In genomic region chr2:200377774-200378336, GRCh38 we compare ENCODE assay signal across 10 cellular contexts.
DNase-seq lines count a peak whose midpoint lies in the region; ATAC-seq, FAIRE-seq and TF ChIP-seq lines count a peak whose summit lies in the region.
"Had no signal": no experiment of that assay in that cellular context is flagged by ENCODE, and none has a peak within 500 bp of the region (broad histone marks: within the 10 kb centered on the region; RNA-seq: fewer than 3 reads in every experiment).

No MANE protein-coding gene starts in this region.

- peaks cover 3% of the 10 kb centered on the region for H3K36me3 ChIP-seq in CD4-positive, CD25-positive, alpha-beta regulatory T cell (ENCODE audit: control insufficient read depth, insufficient read depth, low read length)
- no peaks in the 10 kb centered on the region for H3K36me3 ChIP-seq in endothelial cell of umbilical vein (ENCODE audit: control insufficient read depth in 2 of 2, extremely low read depth in 1 of 2, insufficient read depth in 2 of 2, low read length in 2 of 2)

- DNase-seq in CD4-positive, CD25-positive, alpha-beta regulatory T cell = peak in 1 of 3 donors; percentile 37
- DNase-seq in M059J (ENCODE audit: low read depth) (peak; percentile 73), endothelial cell of umbilical vein (ENCODE audit: low read depth, low spot score) (no peak), HPDE6-E6E7 (ENCODE audit: extremely low spot score) (no peak), ureter (ENCODE audit: low spot score) (no peak)
- DNase-seq in central memory CD4-positive, alpha-beta T cell = no peak
- DNase-seq in activated CD4-positive, alpha-beta T cell treated with anti-CD3 and anti-CD28 coated beads, Interleukin-2, amount 10 ng/mL, durations not matched to agents 24 days and 14 days = no peak
- DNase-seq: CD8-positive, alpha-beta memory T cell; NCI-H1436 had no signal

- peaks cover 80% of the 10 kb centered on the region for H3K4me1 ChIP-seq in CD4-positive, CD25-positive, alpha-beta regulatory T cell (ENCODE audit: control insufficient read depth, insufficient read depth, low read length, poor library complexity, severe bottlenecking)
- H3K4me1 ChIP-seq in endothelial cell of umbilical vein (ENCODE audit: control insufficient read depth, extremely low read depth, insufficient read depth, low read length) = peaks cover 61% of the 10 kb centered on the region

- no peak overlapping the region for H3K4me2 ChIP-seq in endothelial cell of umbilical vein (ENCODE audit: insufficient read depth, low read length)

- H3K9me1 ChIP-seq in endothelial cell of umbilical vein (replicated peaks; ENCODE audit: control insufficient read depth, extremely low read depth, insufficient read depth, low read length) = no peaks in the 10 kb centered on the region

- ATAC-seq in CD4-positive, CD25-positive, alpha-beta regulatory T cell (ENCODE audit: low read depth in 2 of 2) = no peak

- no peaks in the 10 kb centered on the region for H3K27me3 Mint-ChIP-seq in CD4-positive, CD25-positive, alpha-beta regulatory T cell
- no peaks in the 10 kb centered on the region for H3K27me3 Mint-ChIP-seq in nephron (ENCODE audit: low read depth)
- H3K27me3 Mint-ChIP-seq in activated CD4-positive, alpha-beta T cell treated with anti-CD3 and anti-CD28 coated beads, Interleukin-2, amount 10 ng/mL, durations not matched to agents 24 days and 14 days = no peaks in the 10 kb centered on the region

- no peak for FAIRE-seq in endothelial cell of umbilical vein (lab: Jason Lieb, UNC)

- no peaks in the 10 kb centered on the region for H4K20me1 ChIP-seq in endothelial cell of umbilical vein (replicated peaks; ENCODE audit: control insufficient read depth, extremely low read depth, insufficient read depth, low read length)

- no peaks in the 10 kb centered on the region for H3K27me3 ChIP-seq in CD4-positive, CD25-positive, alpha-beta regulatory T cell (ENCODE audit: control insufficient read depth, insufficient read depth, low read length)
- H3K27me3 ChIP-seq in endothelial cell of umbilical vein (ENCODE audit: control insufficient read depth in 2 of 2, insufficient read depth in 2 of 2, low read length in 2 of 2) = no peaks in the 10 kb centered on the region

- no peaks in the 10 kb centered on the region for H3K9me3 ChIP-seq in CD4-positive, CD25-positive, alpha-beta regulatory T cell (ENCODE audit: control insufficient read depth in 2 of 2, low read length in 2 of 2)
- no peaks in the 10 kb centered on the region for H3K9me3 ChIP-seq in endothelial cell of umbilical vein (replicated peaks; ENCODE audit: control insufficient read depth, insufficient read depth, low read length)

- POLR2A ChIA-PET in endothelial cell of umbilical vein (lab: Charles Lee) = interaction anchor here (1.4 kb wide), 1 partner anchor 31 kb away, joined by 3 read pairs; no protein-coding TSS in a partner anchor

- H3K27ac ChIP-seq in CD4-positive, CD25-positive, alpha-beta regulatory T cell (ENCODE audit: insufficient read depth, low read length, poor library complexity, severe bottlenecking) = peak overlapping the region; percentile 44
- H3K27ac ChIP-seq in endothelial cell of umbilical vein (ENCODE audit: insufficient read depth, low read depth, low read length) = peak overlapping the region; percentile 69

- peak overlapping the region in 2 of 4 donors; percentile 42 to 85 for H3K4me3 Mint-ChIP-seq in CD4-positive, CD25-positive, alpha-beta regulatory T cell
- H3K4me3 Mint-ChIP-seq in nephron = no peak overlapping the region
- H3K4me3 Mint-ChIP-seq in activated CD4-positive, alpha-beta T cell treated with anti-CD3 and anti-CD28 coated beads, Interleukin-2, amount 10 ng/mL, durations not matched to agents 24 days and 14 days = no peak overlapping the region
- H3K4me3 Mint-ChIP-seq: CD8-positive, alpha-beta memory T cell had no signal

- no peaks in the 10 kb centered on the region for H3K9me3 Mint-ChIP-seq in CD4-positive, CD25-positive, alpha-beta regulatory T cell
- no peaks in the 10 kb centered on the region for H3K9me3 Mint-ChIP-seq in nephron
- H3K9me3 Mint-ChIP-seq in activated CD4-positive, alpha-beta T cell treated with anti-CD3 and anti-CD28 coated beads, Interleukin-2, amount 10 ng/mL, durations not matched to agents 24 days and 14 days = peaks cover 1% of the 10 kb centered on the region
- H3K9me3 Mint-ChIP-seq: CD8-positive, alpha-beta memory T cell had no signal

- intact Hi-C loops in endothelial cell of umbilical vein (cut with micrococcal nuclease) = loop anchor here (2.0 to 5.0 kb wide), 2 partner anchors 36 to 69 kb away; no protein-coding TSS in a partner anchor
- intact Hi-C loops in activated CD4-positive, alpha-beta T cell treated with anti-CD3 and anti-CD28 coated beads, Interleukin-2, amount 10 ng/mL, durations not matched to agents 24 days and 14 days (cut with micrococcal nuclease) = loop anchor here (10.0 kb wide), 1 partner anchor 393 kb away; no protein-coding TSS in a partner anchor

- H2AFZ ChIP-seq in endothelial cell of umbilical vein (ENCODE audit: low read depth, low read length) = no peak overlapping the region

- H3K79me2 ChIP-seq in endothelial cell of umbilical vein (ENCODE audit: control insufficient read depth, insufficient read depth, low read length) = peaks cover 28% of the 10 kb centered on the region

- CTCF ChIA-PET in endothelial cell of umbilical vein (lab: Charles Lee) = interaction anchor here (1.0 to 2.7 kb wide), 6 partner anchors 11 to 103 kb away, joined by 3 to 9 read pairs (median 6); partner anchors contain the start of gene SPATS2L

- no peak for TF ChIP-seq POLR2A in endothelial cell of umbilical vein (IDR thresholded peaks at IDR 0.05; ENCODE audit: low read depth, low read length)

- H3K4me1 Mint-ChIP-seq in CD4-positive, CD25-positive, alpha-beta regulatory T cell = peaks cover 47 to 94% (median 71%) of the 10 kb centered on the region in 4 donors
- peaks cover 80% of the 10 kb centered on the region for H3K4me1 Mint-ChIP-seq in nephron
- H3K4me1 Mint-ChIP-seq in activated CD4-positive, alpha-beta T cell treated with anti-CD3 and anti-CD28 coated beads, Interleukin-2, amount 10 ng/mL, durations not matched to agents 24 days and 14 days = peaks cover 70% of the 10 kb centered on the region

- no peaks in the 10 kb centered on the region for H3K36me3 Mint-ChIP-seq in CD4-positive, CD25-positive, alpha-beta regulatory T cell
- no peaks in the 10 kb centered on the region for H3K36me3 Mint-ChIP-seq in nephron (ENCODE audit: low read depth)
- H3K36me3 Mint-ChIP-seq in activated CD4-positive, alpha-beta T cell treated with anti-CD3 and anti-CD28 coated beads, Interleukin-2, amount 10 ng/mL, durations not matched to agents 24 days and 14 days (ENCODE audit: low read depth) = peaks cover 1% of the 10 kb centered on the region

- BruUV-seq in endothelial cell of umbilical vein (replicated peaks; lab: Mats Ljungman, UMichigan) = no TSS peak

- H3K27ac Mint-ChIP-seq in CD4-positive, CD25-positive, alpha-beta regulatory T cell = peak overlapping the region; percentile 28 to 84 (median 81)
- peak overlapping the region; percentile 80 to 91 (median 89) for H3K27ac Mint-ChIP-seq in nephron
- no peak overlapping the region for H3K27ac Mint-ChIP-seq in activated CD4-positive, alpha-beta T cell treated with anti-CD3 and anti-CD28 coated beads, Interleukin-2, amount 10 ng/mL, durations not matched to agents 24 days and 14 days

- H3K4me3 ChIP-seq in CD4-positive, CD25-positive, alpha-beta regulatory T cell (ENCODE audit: low read depth, low read length) = no peak overlapping the region
- H3K4me3 ChIP-seq in endothelial cell of umbilical vein (replicated peaks in 1 of 3; ENCODE audit: insufficient read depth in 1 of 3, low read depth in 1 of 3, low read length in 3 of 3) = no peak overlapping the region

- no peak for TF ChIP-seq CTCF in endothelial cell of umbilical vein (IDR thresholded peaks at IDR 0.05; ENCODE audit: extremely low read depth in 1 of 2, insufficient read depth in 1 of 2, low read depth in 1 of 2, low read length in 2 of 2)
- no peak for TF ChIP-seq CTCF in nephron (IDR thresholded peaks at IDR 0.05; ENCODE audit: unreplicated experiment in 3 of 3)

- no peak overlapping the region for H3K9ac ChIP-seq in endothelial cell of umbilical vein (replicated peaks; ENCODE audit: extremely low read depth, insufficient read depth, low read length)

- dilution Hi-C loops in endothelial cell of umbilical vein (cut with MboI; ENCODE audit: extremely low pct_ligation_motif_present, low sequenced_read_pairs) = no loop called here

TF ChIP-seq in endothelial cell of umbilical vein, 7 proteins besides CTCF, POLR2A, EP300 and RAD21:
- no peak for TF ChIP-seq EZH2 (IDR thresholded peaks at IDR 0.05; ENCODE audit: borderline replicate concordance, low read depth, low read length, severe bottlenecking)
- TF ChIP-seq GATA2 (IDR thresholded peaks at IDR 0.05; ENCODE audit: insufficient read depth, insufficient read length, low read depth, low read length) = no peak
- no peak for TF ChIP-seq MYC (IDR thresholded peaks at IDR 0.05; ENCODE audit: low read depth, low read length)
- no peak for TF ChIP-seq POLR2AphosphoS5 (IDR thresholded peaks at IDR 0.05; ENCODE audit: insufficient read depth, low read depth, low read length)
- TF ChIP-seq, protein P1, sequence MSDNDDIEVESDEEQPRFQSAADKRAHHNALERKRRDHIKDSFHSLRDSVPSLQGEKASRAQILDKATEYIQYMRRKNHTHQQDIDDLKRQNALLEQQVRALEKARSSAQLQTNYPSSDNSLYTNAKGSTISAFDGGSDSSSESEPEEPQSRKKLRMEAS (IDR thresholded peaks at IDR 0.05; ENCODE audit: insufficient read depth, insufficient read length) = no peak
- no peak for TF ChIP-seq FOS (IDR thresholded peaks at IDR 0.05; ENCODE audit: borderline replicate concordance, insufficient read depth, low read length)
- no peak for TF ChIP-seq JUN (IDR thresholded peaks at IDR 0.05; ENCODE audit: borderline replicate concordance, insufficient read depth, insufficient read length, low read depth)
